13 cellular contexts compared by ENCODE assay signal in genomic region chr18:58309610-58310239, GRCh38.
DNase-seq lines count a peak whose midpoint lies in the region; ATAC-seq, FAIRE-seq and TF ChIP-seq lines count a peak whose summit lies in the region.
"Had no signal": no experiment of that assay in that cellular context is flagged by ENCODE, and none has a peak within 500 bp of the region (broad histone marks: within the 10 kb centered on the region; RNA-seq: fewer than 3 reads in every experiment).

No MANE protein-coding gene starts in this region.

- H3K27ac ChIP-seq in astrocyte (ENCODE audit: low read depth, low read length) (no peak overlapping the region), heart right ventricle (peak overlapping the region; percentile 13 to 82 (median 66)), psoas muscle (peak overlapping the region; percentile 81)
- H3K27ac ChIP-seq: BLaER1 treated with 17β-estradiol and CSF1 and Interleukin-3, amounts not matched to agents 10 nM and 100 nM; coronary artery had no signal

- H3K9me3 ChIP-seq in astrocyte (ENCODE audit: insufficient read depth, low read depth, low read length) (peaks cover 5% of the 10 kb centered on the region), heart right ventricle (peaks cover 0 to 17% (median 7%) of the 10 kb centered on the region in 11 donors), psoas muscle (peaks cover 8% of the 10 kb centered on the region)

- peak in 3 of 8 donors; percentile 8 to 33 (median 12) for ATAC-seq in heart right ventricle
- ATAC-seq in psoas muscle, result peak in 2 of 4 donors; percentile 9 to 19
- no peak for ATAC-seq in HG03175 (IDR thresholded peaks at IDR 0.05; ENCODE audit: unreplicated experiment)
- ATAC-seq: sciatic nerve had no signal

- H3K79me2 ChIP-seq in astrocyte (ENCODE audit: insufficient read depth, low read length), result peaks cover 50% of the 10 kb centered on the region

- no peak for DNase-seq in GM12891 (ENCODE audit: insufficient read length, low spot score)
- DNase-seq in astrocyte (ENCODE audit: low read depth), result no peak
- DNase-seq in heart right ventricle, result no peak
- no peak for DNase-seq in psoas muscle
- no peak for DNase-seq in H54 (ENCODE audit: insufficient read length, low spot score)
- no peak for DNase-seq in SHP77 treated with DMSO at 0.1 percent for 48 hours (lab: John Stamatoyannopoulos, UW)
- no peak for DNase-seq in activated CD4-positive, alpha-beta T cell treated with anti-CD3 and anti-CD28 coated beads for 4 hours
- DNase-seq: NCI-H1694, NCI-H526 treated with DMSO at 0.1 percent for 48 hours had no signal

- TF ChIP-seq CTCF in astrocyte (IDR thresholded peaks at IDR 0.05; ENCODE audit: insufficient read depth, low read depth, low read length) (no peak), heart right ventricle (IDR thresholded peaks at IDR 0.05) (no peak), psoas muscle (IDR thresholded peaks at IDR 0.05) (no peak)

- 77 to 80% methylated on average over 7 of the region's 7 CpGs for WGBS in heart right ventricle, 2 donors
- 75 to 84% (median 83%) methylated on average over 7 of the region's 7 CpGs for WGBS in psoas muscle, 3 donors

- no peak overlapping the region for H3K4me2 ChIP-seq in astrocyte (ENCODE audit: low read length)

- no peak overlapping the region for H3K9ac ChIP-seq in astrocyte (ENCODE audit: low read length)
- H3K9ac ChIP-seq: BLaER1 treated with 17β-estradiol and CSF1 and Interleukin-3, amounts not matched to agents 10 nM and 100 nM had no signal

- peaks cover 4% of the 10 kb centered on the region for H3K36me3 Mint-ChIP-seq in astrocyte (ENCODE audit: low read depth, unreplicated experiment)

- no peak overlapping the region for H3K4me3 ChIP-seq in astrocyte (ENCODE audit: insufficient read depth, low read depth, low read length)
- no peak overlapping the region for H3K4me3 ChIP-seq in heart right ventricle
- no peak overlapping the region for H3K4me3 ChIP-seq in psoas muscle
- H3K4me3 ChIP-seq: BLaER1 treated with 17β-estradiol and CSF1 and Interleukin-3, amounts not matched to agents 10 nM and 100 nM; coronary artery had no signal

- H3K27me3 ChIP-seq in astrocyte (ENCODE audit: insufficient read depth, low read length) (no peaks in the 10 kb centered on the region), heart right ventricle (no peaks in the 10 kb centered on the region), psoas muscle (ENCODE audit: insufficient read depth in 3 of 3, low read length in 2 of 3) (no peaks in the 10 kb centered on the region)
- H3K27me3 ChIP-seq: BLaER1 treated with 17β-estradiol and CSF1 and Interleukin-3, amounts not matched to agents 10 nM and 100 nM had no signal

- H4K20me1 ChIP-seq in astrocyte (ENCODE audit: insufficient read depth, low read length), result peaks cover 78% of the 10 kb centered on the region

- H3K27me3 Mint-ChIP-seq in astrocyte (ENCODE audit: low read depth, unreplicated experiment), result no peaks in the 10 kb centered on the region

- H2AFZ ChIP-seq in astrocyte (ENCODE audit: low read depth, low read length), result no peak overlapping the region

- peak overlapping the region; percentile 58 for H3K27ac Mint-ChIP-seq in astrocyte (ENCODE audit: unreplicated experiment)

- intact Hi-C loops in heart right ventricle (cut with DNase I) (loop anchor here in 6 of 10 donors (5.0 to 10.0 kb wide), 6 partner anchors 47 to 685 kb away; partner anchors contain the start of gene NARS1 (in 1 of the 6)), psoas muscle (cut with DNase I) (loop anchor here in 1 of 2 donors (5.0 kb wide), 1 partner anchor 47 kb away; no protein-coding TSS in a partner anchor)

- no peaks in the 10 kb centered on the region for H3K36me3 ChIP-seq in astrocyte (ENCODE audit: insufficient read depth, low read length)
- H3K36me3 ChIP-seq in heart right ventricle, result no peaks in the 10 kb centered on the region
- no peaks in the 10 kb centered on the region for H3K36me3 ChIP-seq in psoas muscle (ENCODE audit: insufficient read depth in 1 of 2, low read depth in 1 of 2)

- FAIRE-seq in GM12891 (lab: Jason Lieb, UNC), result peak; percentile 56
- no peak for FAIRE-seq in astrocyte (lab: Jason Lieb, UNC)
- no peak for FAIRE-seq in H54 (lab: Jason Lieb, UNC)

- peaks cover 7% of the 10 kb centered on the region for H3K9me3 Mint-ChIP-seq in astrocyte (ENCODE audit: unreplicated experiment)

- H3K4me3 Mint-ChIP-seq in astrocyte (ENCODE audit: unreplicated experiment), result no peak overlapping the region

- no peak for TF ChIP-seq POLR2A in GM12891 (IDR thresholded peaks at IDR 0.05; ENCODE audit: low read depth, low read length)
- no peak for TF ChIP-seq POLR2A in H54 (IDR thresholded peaks at IDR 0.05; ENCODE audit: low read depth, low read length)

- H3K4me1 Mint-ChIP-seq in astrocyte (ENCODE audit: low read depth, unreplicated experiment), result peaks cover 15% of the 10 kb centered on the region

- peaks cover 13% of the 10 kb centered on the region for H3K4me1 ChIP-seq in astrocyte (ENCODE audit: insufficient read depth, low read length)
- peaks cover 3 to 63% (median 31%) of the 10 kb centered on the region in 9 donors for H3K4me1 ChIP-seq in heart right ventricle
- H3K4me1 ChIP-seq in psoas muscle, result peaks cover 46% of the 10 kb centered on the region

TF ChIP-seq in GM12891, 5 proteins besides CTCF, POLR2A, EP300 and RAD21:
- TF ChIP-seq TAF1 (IDR thresholded peaks at IDR 0.05; ENCODE audit: low read depth, low read length) (no peak), PAX5 (IDR thresholded peaks at IDR 0.05; ENCODE audit: insufficient read depth, low read length, severe bottlenecking) (no peak), SPI1 (IDR thresholded peaks at IDR 0.05; ENCODE audit: low read depth, low read length) (no peak), POU2F2 (IDR thresholded peaks at IDR 0.05; ENCODE audit: low read depth, low read length) (no peak), POLR2AphosphoS5 (IDR thresholded peaks at IDR 0.05; ENCODE audit: low read depth, low read length) (no peak)
